Comparison of ENCODE assay signal across 8 cellular contexts in genomic region chr2:208253518-208254117, GRCh38. TPM values are rescaled to one million over a fixed set of nuclear protein-coding genes. Genes with fewer than 3 reads are reported as not detected.
DNase-seq lines count a peak whose midpoint lies in the region; ATAC-seq lines count a peak whose summit lies in the region.

No MANE protein-coding gene starts in this region.

- H3K4me3 ChIP-seq in iPS-18a (ENCODE audit: low read length): peak overlapping the region; percentile 95

- no peak overlapping the region for H3K27ac Mint-ChIP-seq in activated CD4-positive, alpha-beta memory T cell treated with anti-CD3 and anti-CD28 coated beads for 36 hours
- H3K27ac Mint-ChIP-seq in stimulated activated naive CD8-positive, alpha-beta T cell treated with anti-CD3 and anti-CD28 coated beads, Interleukin-15, amount 100 ng/mL, for 72 hours: no peak overlapping the region

- H3K9me3 ChIP-seq in iPS-18a (ENCODE audit: control insufficient read depth, low read depth, low read length): no peaks in the 10 kb centered on the region

- peaks cover 50% of the 10 kb centered on the region for H3K36me3 ChIP-seq in iPS-18a (ENCODE audit: control insufficient read depth, low read depth, low read length)

- peaks cover 15% of the 10 kb centered on the region for H3K4me1 Mint-ChIP-seq in activated CD4-positive, alpha-beta memory T cell treated with anti-CD3 and anti-CD28 coated beads for 36 hours (ENCODE audit: low read depth)
- peaks cover 16% of the 10 kb centered on the region for H3K4me1 Mint-ChIP-seq in stimulated activated naive CD8-positive, alpha-beta T cell treated with anti-CD3 and anti-CD28 coated beads, Interleukin-15, amount 100 ng/mL, for 72 hours

- POLR2A ChIA-PET in activated CD4-positive, alpha-beta memory T cell treated with anti-CD3 and anti-CD28 coated beads for 36 hours (lab: Charles Lee): interaction anchor here (0.7 to 1.9 kb wide), 2 partner anchors 8 to 12 kb away, joined by 3 to 14 read pairs; partner anchors contain the start of gene PIKFYVE

- H3K9ac ChIP-seq in iPS-18a (ENCODE audit: low read length): peak overlapping the region; percentile 88

- H3K27me3 ChIP-seq in iPS-18a (ENCODE audit: control insufficient read depth, insufficient read depth, low read length): no peaks in the 10 kb centered on the region

- intact Hi-C loops in activated CD4-positive, alpha-beta memory T cell treated with anti-CD3 and anti-CD28 coated beads for 36 hours (cut with micrococcal nuclease): loop anchor here (1.0 to 5.0 kb wide), 5 partner anchors 59 to 1976 kb away; partner anchors contain the start of genes FZD5 and PLEKHM3

- no peak for ATAC-seq in stimulated activated naive CD8-positive, alpha-beta T cell treated with anti-CD3 and anti-CD28 coated beads, Interleukin-15, amount 100 ng/mL, for 72 hours
- ATAC-seq in HG03460 (IDR thresholded peaks at IDR 0.05; ENCODE audit: unreplicated experiment): no peak
- no peak for ATAC-seq in left lobe of liver

- H3K9me3 Mint-ChIP-seq in activated CD4-positive, alpha-beta memory T cell treated with anti-CD3 and anti-CD28 coated beads for 36 hours: no peaks in the 10 kb centered on the region
- no peaks in the 10 kb centered on the region for H3K9me3 Mint-ChIP-seq in stimulated activated naive CD8-positive, alpha-beta T cell treated with anti-CD3 and anti-CD28 coated beads, Interleukin-15, amount 100 ng/mL, for 72 hours

- CTCF ChIA-PET in activated CD4-positive, alpha-beta memory T cell treated with anti-CD3 and anti-CD28 coated beads for 36 hours (lab: Charles Lee): interaction anchor here (0.6 to 7.3 kb wide), 10 partner anchors 14 to 1533 kb away, joined by 3 to 99 read pairs (median 4); partner anchors contain the start of gene PIKFYVE

- peaks cover 11% of the 10 kb centered on the region for H3K36me3 Mint-ChIP-seq in activated CD4-positive, alpha-beta memory T cell treated with anti-CD3 and anti-CD28 coated beads for 36 hours

- DNase-seq in DMS 273 (lab: John Stamatoyannopoulos, UW; ENCODE audit: unreplicated experiment) (peak; percentile 32), DMS 273 treated with DMSO at 0.1 percent for 48 hours (lab: John Stamatoyannopoulos, UW) (no peak), NCI-H345 (lab: John Stamatoyannopoulos, UW) (no peak), left lobe of liver (ENCODE audit: low spot score) (no peak)
- no peak for DNase-seq in activated CD4-positive, alpha-beta memory T cell treated with anti-CD3 and anti-CD28 coated beads for 36 hours
- no peak for DNase-seq in stimulated activated naive CD8-positive, alpha-beta T cell treated with anti-CD3 and anti-CD28 coated beads, Interleukin-15, amount 100 ng/mL, for 72 hours

- H3K27ac ChIP-seq in iPS-18a (ENCODE audit: low read length): peak overlapping the region; percentile 8

- no peaks in the 10 kb centered on the region for H3K27me3 Mint-ChIP-seq in activated CD4-positive, alpha-beta memory T cell treated with anti-CD3 and anti-CD28 coated beads for 36 hours
- no peaks in the 10 kb centered on the region for H3K27me3 Mint-ChIP-seq in stimulated activated naive CD8-positive, alpha-beta T cell treated with anti-CD3 and anti-CD28 coated beads, Interleukin-15, amount 100 ng/mL, for 72 hours

- H3K4me3 Mint-ChIP-seq in activated CD4-positive, alpha-beta memory T cell treated with anti-CD3 and anti-CD28 coated beads for 36 hours: peak overlapping the region; percentile 97
- H3K4me3 Mint-ChIP-seq in stimulated activated naive CD8-positive, alpha-beta T cell treated with anti-CD3 and anti-CD28 coated beads, Interleukin-15, amount 100 ng/mL, for 72 hours: peak overlapping the region; percentile 92 to 99

- H3K4me1 ChIP-seq in iPS-18a (ENCODE audit: control insufficient read depth, low read depth, low read length): peaks cover 32% of the 10 kb centered on the region

RNA-seq across cellular contexts. Expression of gene IDH1, which starts 1.3 kb away (rescaled TPM):
- total RNA-seq in activated CD4-positive, alpha-beta memory T cell treated with anti-CD3 and anti-CD28 coated beads for 36 hours: 10 to 100 TPM; 30.9 to 32.9 TPM
- 293 TPM for total RNA-seq in left lobe of liver

RNA-seq across cellular contexts. Expression of gene PIKFYVE, which starts 12.4 kb away (rescaled TPM):
- total RNA-seq in activated CD4-positive, alpha-beta memory T cell treated with anti-CD3 and anti-CD28 coated beads for 36 hours: 10 to 100 TPM; 22.4 to 23.7 TPM
- total RNA-seq in left lobe of liver: 12.8 TPM
